In the genomic region with DNA sequence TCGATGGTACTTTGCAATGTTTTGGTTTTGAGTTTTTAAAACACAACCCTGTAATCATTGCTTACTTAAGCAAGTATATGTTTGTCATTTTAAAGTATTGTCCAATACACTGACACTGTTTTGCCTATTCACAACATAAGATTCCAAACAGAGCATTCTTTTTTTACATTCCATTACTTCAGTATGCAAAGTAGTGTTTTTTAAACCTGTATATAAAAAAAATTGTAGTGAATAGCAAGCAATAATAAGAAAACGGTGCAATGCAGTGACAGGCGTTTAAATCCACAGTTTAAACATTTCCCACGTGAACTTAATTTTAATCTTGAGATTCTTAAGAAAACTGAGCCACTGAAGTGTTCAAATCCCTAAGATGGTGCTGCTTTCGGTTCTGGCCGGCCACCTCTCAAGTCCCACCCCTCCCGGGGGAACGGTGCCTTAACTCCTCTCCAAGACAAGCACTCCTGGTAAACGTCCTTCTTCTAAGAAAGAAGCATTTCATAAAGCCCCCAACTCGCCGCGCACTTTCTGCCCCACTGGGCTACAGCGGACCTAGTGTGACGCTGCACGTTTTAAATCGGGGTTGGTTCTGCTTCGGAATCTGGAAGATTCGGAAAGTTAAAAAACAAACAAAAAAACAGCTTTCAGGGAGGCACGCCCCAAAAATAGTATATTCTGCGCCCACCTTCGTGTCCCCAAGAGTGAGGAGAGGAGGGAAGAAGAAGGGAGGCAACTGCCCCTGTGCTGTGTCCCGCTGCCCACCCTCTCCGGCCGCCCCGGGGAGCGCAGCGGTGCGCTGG, we compare ENCODE assay signal across 10 cellular contexts. TPM values are rescaled to one million over a fixed set of nuclear protein-coding genes. Genes with fewer than 3 reads are reported as not detected.
A peak's percentile ranks its signal among the peaks of the same experiment; 100 is the strongest.
DNase-seq lines count a peak whose midpoint lies in the region; ATAC-seq and TF ChIP-seq lines count a peak whose summit lies in the region.
"Had no signal": no experiment of that assay in that cellular context is flagged by ENCODE, and none has a peak within 500 bp of the region (broad histone marks: within the 10 kb centered on the region; RNA-seq: fewer than 3 reads in every experiment).

No MANE protein-coding gene starts in this region.

- H3K9me3 Mint-ChIP-seq in GM23338: no peaks in the 10 kb centered on the region; the same call in 2 of the 3 replicates

- intact Hi-C loops in sigmoid colon (cut with DNase I): loop anchor here (10.0 kb wide), 4 partner anchors 58 to 458 kb away; a partner anchor contains a TSS

- H3K4me1 ChIP-seq in GM23338 (ENCODE audit: insufficient read depth) (peaks cover 12% of the 10 kb centered on the region), sigmoid colon (peaks cover 0 to 29% (median 17%) of the 10 kb centered on the region in 4 donors)

- peaks cover 85% of the 10 kb centered on the region for H3K27me3 ChIP-seq in GM23338 (ENCODE audit: insufficient read depth)
- H3K27me3 ChIP-seq in sigmoid colon: peaks cover 0 to 18% (median 0%) of the 10 kb centered on the region in 3 donors

- DNase-seq in GM23338 (ENCODE audit: low spot score) (peak; percentile 59), amniotic epithelial cell (ENCODE audit: low read depth) (peak; percentile 6), sigmoid colon (no peak)
- no peak for DNase-seq in central memory CD4-positive, alpha-beta T cell

- peak overlapping the region; percentile 66 for H3K4me3 ChIP-seq in GM23338
- peak overlapping the region; percentile 49 for H3K4me3 ChIP-seq in iPS-11a (ENCODE audit: low read depth, low read length)
- peak overlapping the region; percentile 62 to 79 (median 73) for H3K4me3 ChIP-seq in sigmoid colon

- TF ChIP-seq EP300 in sigmoid colon (IDR thresholded peaks at IDR 0.05): no peak

- no peaks in the 10 kb centered on the region for H3K9me2 ChIP-seq in GM23338 (ENCODE audit: insufficient read depth)

- H3K9me3 ChIP-seq in sigmoid colon: no peaks in the 10 kb centered on the region
- H3K9me3 ChIP-seq: neutrophil had no signal

- peak overlapping the region; percentile 93 for H2AFZ ChIP-seq in GM23338

- ATAC-seq in GM23338 (peak; percentile 5), HG03025 (IDR thresholded peaks at IDR 0.05; ENCODE audit: low FRiP score, unreplicated experiment) (no peak), GM21825 (IDR thresholded peaks at IDR 0.05; ENCODE audit: unreplicated experiment) (no peak), HG03565 (IDR thresholded peaks at IDR 0.05; ENCODE audit: unreplicated experiment) (no peak)

- peaks cover 52% of the 10 kb centered on the region for H3K27me3 Mint-ChIP-seq in GM23338 (ENCODE audit: insufficient read depth, low read depth, poor library complexity)

- no peaks in the 10 kb centered on the region for H3K79me2 ChIP-seq in GM23338 (replicated peaks; ENCODE audit: insufficient read depth)

- 4% methylated on average over 28 of the region's 28 CpGs for WGBS in sigmoid colon, 2 donors

- peak overlapping the region; percentile 88 for H3K4me2 ChIP-seq in GM23338

- TF ChIP-seq CTCF in GM23338 (conservative IDR thresholded peaks at IDR 0.05; ENCODE audit: low read depth in 2 of 2) (no peak), sigmoid colon (IDR thresholded peaks at IDR 0.05) (no peak)

- H3K27ac ChIP-seq in GM23338 (ENCODE audit: low read depth): no peak overlapping the region
- peak overlapping the region; percentile 78 to 86 (median 80) for H3K27ac ChIP-seq in sigmoid colon
- H3K27ac ChIP-seq: neutrophil had no signal

- H3K4me3 Mint-ChIP-seq in GM23338: peak overlapping the region; percentile 85

- no peak for TF ChIP-seq POLR2A in sigmoid colon (IDR thresholded peaks at IDR 0.05)

- no peaks in the 10 kb centered on the region for H3K36me3 Mint-ChIP-seq in GM23338 (ENCODE audit: low read depth)

- no peaks in the 10 kb centered on the region for H3F3A ChIP-seq in GM23338 (replicated peaks; ENCODE audit: low read depth)

- no peaks in the 10 kb centered on the region; the same call in 1 of the 2 replicates for H4K20me1 ChIP-seq in GM23338 (replicated peaks; ENCODE audit: insufficient read depth)

- no peaks in the 10 kb centered on the region for H3K36me3 ChIP-seq in GM23338 (ENCODE audit: insufficient read depth)
- H3K36me3 ChIP-seq in sigmoid colon: no peaks in the 10 kb centered on the region
- H3K36me3 ChIP-seq: neutrophil had no signal

- H3K27ac Mint-ChIP-seq in GM23338: no peak overlapping the region

- H3K4me1 Mint-ChIP-seq in GM23338: peaks cover 7% of the 10 kb centered on the region; the same call in 1 of the 3 replicates

TF ChIP-seq in GM23338, 12 proteins besides CTCF, POLR2A, EP300 and RAD21:
- TF ChIP-seq EZH2phosphoT487 (IDR thresholded peaks at IDR 0.05; ENCODE audit: unreplicated experiment) (peak; percentile 73), STAT1 (IDR thresholded peaks at IDR 0.05; ENCODE audit: unreplicated experiment) (no peak), POLR2AphosphoS5 (IDR thresholded peaks at IDR 0.05; ENCODE audit: low read depth) (no peak), EZH2 (IDR thresholded peaks at IDR 0.05; ENCODE audit: low read depth, unreplicated experiment) (peak; percentile 85), ZNF114 (CRISPR knock-in tag; IDR thresholded peaks at IDR 0.05) (no peak), ZNF331 (CRISPR knock-in tag; IDR thresholded peaks at IDR 0.05; ENCODE audit: low read depth) (no peak)
- TF ChIP-seq, protein P1, sequence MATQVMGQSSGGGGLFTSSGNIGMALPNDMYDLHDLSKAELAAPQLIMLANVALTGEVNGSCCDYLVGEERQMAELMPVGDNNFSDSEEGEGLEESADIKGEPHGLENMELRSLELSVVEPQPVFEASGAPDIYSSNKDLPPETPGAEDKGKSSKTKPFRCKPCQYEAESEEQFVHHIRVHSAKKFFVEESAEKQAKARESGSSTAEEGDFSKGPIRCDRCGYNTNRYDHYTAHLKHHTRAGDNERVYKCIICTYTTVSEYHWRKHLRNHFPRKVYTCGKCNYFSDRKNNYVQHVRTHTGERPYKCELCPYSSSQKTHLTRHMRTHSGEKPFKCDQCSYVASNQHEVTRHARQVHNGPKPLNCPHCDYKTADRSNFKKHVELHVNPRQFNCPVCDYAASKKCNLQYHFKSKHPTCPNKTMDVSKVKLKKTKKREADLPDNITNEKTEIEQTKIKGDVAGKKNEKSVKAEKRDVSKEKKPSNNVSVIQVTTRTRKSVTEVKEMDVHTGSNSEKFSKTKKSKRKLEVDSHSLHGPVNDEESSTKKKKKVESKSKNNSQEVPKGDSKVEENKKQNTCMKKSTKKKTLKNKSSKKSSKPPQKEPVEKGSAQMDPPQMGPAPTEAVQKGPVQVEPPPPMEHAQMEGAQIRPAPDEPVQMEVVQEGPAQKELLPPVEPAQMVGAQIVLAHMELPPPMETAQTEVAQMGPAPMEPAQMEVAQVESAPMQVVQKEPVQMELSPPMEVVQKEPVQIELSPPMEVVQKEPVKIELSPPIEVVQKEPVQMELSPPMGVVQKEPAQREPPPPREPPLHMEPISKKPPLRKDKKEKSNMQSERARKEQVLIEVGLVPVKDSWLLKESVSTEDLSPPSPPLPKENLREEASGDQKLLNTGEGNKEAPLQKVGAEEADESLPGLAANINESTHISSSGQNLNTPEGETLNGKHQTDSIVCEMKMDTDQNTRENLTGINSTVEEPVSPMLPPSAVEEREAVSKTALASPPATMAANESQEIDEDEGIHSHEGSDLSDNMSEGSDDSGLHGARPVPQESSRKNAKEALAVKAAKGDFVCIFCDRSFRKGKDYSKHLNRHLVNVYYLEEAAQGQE (IDR thresholded peaks at IDR 0.05; ENCODE audit: unreplicated experiment): no peak

RNA-seq across cellular contexts. Expression of a gene that starts 2.9 kb away (rescaled TPM):
- total RNA-seq in GM23338 (2014; rRNA removed; shearing (Covaris generic)): 0.04 and 0.07 TPM in 2 replicates
- polyA plus RNA-seq in GM23338 (2016; fragmentation: Nextera tagmentation; extraction: Ambion mirVana) (0.11 and 0.12 TPM in 2 replicates), sigmoid colon (under 1 TPM; under 0.01 to 0.09 (median under 0.01) TPM)
- 10 to 100 TPM; 10.3 to 12.2 (median 11.4) TPM for total RNA-seq in sigmoid colon
- total RNA-seq: activated CD8-positive, alpha-beta memory T cell treated with anti-CD3 and anti-CD28 coated beads for 36 hours had no signal

Comparison
In these comparisons a context has a peak if more than half of its experiments do, and no peak if none do; other contexts are left out.
1. DNase-seq: peak in GM23338 (single experiment) and amniotic epithelial cell (single experiment); none in sigmoid colon (single experiment) and central memory CD4-positive, alpha-beta T cell (single experiment).
2. RNA of a gene that starts 2.9 kb away (total RNA-seq): 10.3 to 12.2 TPM in sigmoid colon; 0.04 to 0.07 TPM in GM23338; every median in the first group is over 10 times any median in the second.
3. Peak in every context shown above with its lines, with median percentiles within 50 percentile points of each other: H3K4me3 ChIP-seq.